27 cellular contexts compared by ENCODE assay signal in genomic region chr4:121574618-121575017, GRCh38.
"Had no signal": no experiment of that assay in that cellular context is flagged by ENCODE, and none has a peak within 500 bp of the region (broad histone marks: within the 10 kb centered on the region; RNA-seq: fewer than 3 reads in every experiment).

No MANE protein-coding gene starts in this region.

- FAIRE-seq: astrocyte had no signal

- ATAC-seq: activated T-helper 17 cell treated with anti-CD3 and anti-CD28 coated beads, Interleukin-2, amount 50 U/mL, for 72 hours; effector memory CD8-positive, alpha-beta T cell; gastrocnemius medialis; left ventricle myocardium superior; mucosa of descending colon; natural killer cell treated with Interleukin-12 subunit alpha and Interleukin-12 subunit beta and Interleukin-15 and Interleukin-18, amount 100 ng/mL, for 72 hours; right cardiac atrium; stimulated activated naive B cell treated with anti-CD40 and anti-IgM and Interleukin-4, amounts not matched to agents 10 μg/mL and 1 μg/mL and 100 μg/mL, for 72 hours had no signal

- H3K4me3 ChIP-seq: gastrocnemius medialis, mucosa of descending colon, suprapubic skin, tibial artery had no signal

- H3K36me3 ChIP-seq: gastrocnemius medialis, suprapubic skin, tibial artery had no signal

- H3K9me3 ChIP-seq: gastrocnemius medialis, mucosa of descending colon, suprapubic skin, tibial artery had no signal

- H3K27me3 ChIP-seq: gastrocnemius medialis, suprapubic skin, tibial artery had no signal

- DNase-seq: activated CD4-positive, alpha-beta memory T cell treated with anti-CD3 and anti-CD28 coated beads for 36 hours; activated CD4-positive, alpha-beta T cell treated with anti-CD3 and anti-CD28 coated beads, Interleukin-2, amount 10 ng/mL, durations not matched to agents 24 days and 14 days; activated CD4-positive, CD25-positive, alpha-beta regulatory T cell treated with anti-CD3 and anti-CD28 coated beads, Interleukin-2, amount 50 U/mL, for 72 hours; activated CD8-positive, alpha-beta memory T cell treated with anti-CD3 and anti-CD28 coated beads, Interleukin-2, amount 50 U/mL, for 4 hours; activated gamma-delta T cell treated with Interleukin-2 at 50 U/mL for 16 hours; activated naive CD4-positive, alpha-beta T cell treated with anti-CD3 and anti-CD28 coated beads, Interleukin-2, amount 50 U/mL, for 16 hours; activated T-cell treated with anti-CD3 and anti-CD28 coated beads, Interleukin-2, amount 50 U/mL, for 1 hour; amniotic stem cell; caudate nucleus; cortex of kidney; effector memory CD8-positive, alpha-beta T cell; erythroblast; gastrocnemius medialis; glutamatergic neuron; islet precursor cell; left ventricle myocardium superior; mucosa of descending colon; posterior cingulate gyrus; right cardiac atrium; stimulated activated CD4-positive, alpha-beta T cell treated with anti-CD3 and anti-CD28 coated beads, Interleukin-15, amount 100 ng/mL, for 24 hours; stimulated activated CD4-positive, alpha-beta T cell treated with anti-CD3 and anti-CD28 coated beads, Interleukin-2, amount 100 ng/mL, for 24 hours; stimulated activated naive B cell treated with anti-CD40 and anti-IgM and Interleukin-4, amounts not matched to agents 10 μg/mL and 1 μg/mL and 100 μg/mL, for 72 hours; tibial artery had no signal

- H3K4me1 ChIP-seq: gastrocnemius medialis, suprapubic skin, tibial artery had no signal

- H3K27ac ChIP-seq: gastrocnemius medialis, suprapubic skin, tibial artery had no signal
